Comparison of ENCODE assay signal across 17 cellular contexts in the genomic region with DNA sequence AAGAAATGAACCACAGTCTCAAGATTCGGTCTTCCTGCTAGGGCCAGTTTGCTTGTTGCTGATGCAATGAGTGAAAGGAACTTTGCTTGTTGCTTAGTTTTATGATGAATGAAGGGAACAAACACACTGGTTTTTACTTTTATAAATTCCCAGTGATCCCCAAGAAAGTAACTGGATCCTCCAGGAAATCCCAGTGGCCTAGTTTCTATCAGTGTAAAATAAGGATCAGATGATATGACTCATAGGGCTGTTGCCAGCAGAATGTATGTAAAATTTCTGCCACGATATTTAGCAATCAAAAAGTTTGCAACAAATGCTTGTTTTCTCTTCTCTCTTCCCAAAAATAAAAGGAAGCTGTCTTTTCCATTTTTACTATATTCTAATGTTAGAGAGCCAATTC.
DNase-seq lines count a peak whose midpoint lies in the region; ATAC-seq, FAIRE-seq and TF ChIP-seq lines count a peak whose summit lies in the region.
"Had no signal": no experiment of that assay in that cellular context is flagged by ENCODE, and none has a peak within 500 bp of the region (broad histone marks: within the 10 kb centered on the region; RNA-seq: fewer than 3 reads in every experiment).

No MANE protein-coding gene starts in this region.

- no peak overlapping the region for H3K23ac ChIP-seq in IMR-90 (ENCODE audit: low read depth, low read length)

- H3K56ac ChIP-seq in IMR-90 (ENCODE audit: extremely low read depth, insufficient read depth, low read length), result no peak overlapping the region

- H3K9me1 ChIP-seq in IMR-90 (ENCODE audit: insufficient read depth, low read length), result 0 out of 2 replicates have a peak, but pooled peaks cover 3% of the 10 kb centered on the region

- no peak overlapping the region for H4K91ac ChIP-seq in IMR-90 (ENCODE audit: insufficient read depth, low read depth, low read length)

- DNase-seq in A549 (ENCODE audit: low read depth in 1 of 2, low spot score in 1 of 2) (peak in 1 of 2 experiments; percentile 55), IMR-90 (peak; percentile 79), amniotic stem cell (lab: John Stamatoyannopoulos, UW) (peak; percentile 16), foreskin melanocyte (peak; percentile 56), T-helper 2 cell (no peak), progenitor cell of endocrine pancreas (ENCODE audit: low spot score, unreplicated experiment) (no peak)
- DNase-seq: activated T-cell treated with anti-CD3 and anti-CD28 coated beads, Interleukin-2, amount 50 U/mL, for 1 hour; anterior cingulate cortex; DMS 273 treated with DMSO at 0.1 percent for 48 hours; effector memory CD4-positive, alpha-beta T cell; hypothalamus; lower lobe of right lung; NCI-H1694 treated with DMSO at 0.1 percent for 48 hours; NCI-H774 had no signal

- 38% methylated on average over 2 of the region's 2 CpGs for WGBS in A549 (ENCODE audit: missing lambda C conversion rate)
- no CpG with 5 or more reads among the region's 2 CpGs for WGBS in IMR-90 (ENCODE audit: extremely low coverage in 2 of 2, insufficient read length in 1 of 2), 2 experiments

- H2AFZ ChIP-seq in IMR-90 (replicated peaks; ENCODE audit: low read length, poor library complexity), result no peak overlapping the region

- no peak overlapping the region for H3K4me3 Mint-ChIP-seq in progenitor cell of endocrine pancreas (ENCODE audit: low read depth)

- peak; percentile 9 to 27; a peak in 1 of 5 replicates for TF ChIP-seq EP300 in A549 (IDR thresholded peaks at IDR 0.05)

- H2AK9ac ChIP-seq in IMR-90 (replicated peaks; ENCODE audit: low read depth, low read length, poor library complexity), result no peak overlapping the region

- H3K4me1 Mint-ChIP-seq in progenitor cell of endocrine pancreas (ENCODE audit: low read depth), result peaks cover 12% of the 10 kb centered on the region

- POLR2A ChIA-PET in A549 (lab: Yijun Ruan, JAX), result interaction anchor here (0.8 to 1.7 kb wide), 3 partner anchors 10 to 30 kb away, joined by 3 to 6 read pairs (median 4); no protein-coding TSS in a partner anchor
- POLR2A ChIA-PET in IMR-90 (lab: Charles Lee; ENCODE audit: unreplicated experiment), result no interaction called here

- no peak overlapping the region for H2BK15ac ChIP-seq in IMR-90 (ENCODE audit: low read depth, low read length)

- H3K9me3 Mint-ChIP-seq in progenitor cell of endocrine pancreas (ENCODE audit: low read depth), result no peaks in the 10 kb centered on the region

- H4K8ac ChIP-seq in IMR-90 (ENCODE audit: low read depth in 2 of 2, low read length in 2 of 2), result peak overlapping the region in 1 of 2 experiments; percentile 44; a peak in 1 of 4 replicates

- peak overlapping the region; percentile 56 for H2BK5ac ChIP-seq in IMR-90 (ENCODE audit: low read depth, low read length, poor library complexity, severe bottlenecking)

- H3K9me3 ChIP-seq in A549 (peaks cover 17% of the 10 kb centered on the region), IMR-90 (ENCODE audit: control insufficient read depth, insufficient read depth, low read length) (no peaks in the 10 kb centered on the region)
- H3K9me3 ChIP-seq: lower lobe of right lung had no signal

- H3K27ac ChIP-seq in A549 (peak overlapping the region; percentile 82 to 87), IMR-90 (ENCODE audit: insufficient read depth, low read length) (no peak overlapping the region)
- H3K27ac ChIP-seq: lower lobe of right lung had no signal

- H3K36me3 Mint-ChIP-seq in progenitor cell of endocrine pancreas (ENCODE audit: insufficient read depth), result no peaks in the 10 kb centered on the region

- TF ChIP-seq RAD21 in A549 (conservative IDR thresholded peaks at IDR 0.05 in 1 of 2, IDR thresholded peaks at IDR 0.05 in 1 of 2), result no peak
- TF ChIP-seq RAD21 in IMR-90 (IDR thresholded peaks at IDR 0.05; ENCODE audit: low read length), result no peak

- H3K4me2 ChIP-seq in A549 (peak overlapping the region; percentile 55), IMR-90 (ENCODE audit: low read depth, low read length) (peak overlapping the region; percentile 23; the same call in 1 of the 2 replicates)

- no peaks in the 10 kb centered on the region for H3K79me1 ChIP-seq in IMR-90 (ENCODE audit: low read depth in 1 of 2, low read length in 2 of 2)

- FAIRE-seq in A549 (lab: Jason Lieb, UNC), result peak; percentile 49
- FAIRE-seq: K562 had no signal

- in situ Hi-C loops in IMR-90 (cut with MboI; ENCODE audit: low sequenced_read_pairs), result no loop called here

- intact Hi-C loops in IMR-90 (cut with micrococcal nuclease), result loop anchor here (2.0 kb wide), 1 partner anchor 68 kb away; no protein-coding TSS in a partner anchor

- H3K14ac ChIP-seq in IMR-90 (replicated peaks; ENCODE audit: low read depth, low read length), result 0 out of 2 replicates have a peak overlapping the region, but pooled peaks have one; percentile 38

- peaks cover 8% of the 10 kb centered on the region for H3K27me3 Mint-ChIP-seq in progenitor cell of endocrine pancreas

- BruUV-seq in IMR-90 (replicated peaks; lab: Mats Ljungman, UMichigan), result no TSS peak

- peak overlapping the region; percentile 89 for H2AK5ac ChIP-seq in IMR-90 (ENCODE audit: low read depth, low read length)

- H3K4me3 ChIP-seq in A549, result no peak overlapping the region
- H3K4me3 ChIP-seq in IMR-90 (ENCODE audit: insufficient read depth, low read depth, low read length), result no peak overlapping the region
- H3K4me3 ChIP-seq: K562, lower lobe of right lung had no signal

- H3K27ac Mint-ChIP-seq in progenitor cell of endocrine pancreas, result no peak overlapping the region

- no peak for TF ChIP-seq CTCF in A549 (IDR thresholded peaks at IDR 0.05)
- no peak for TF ChIP-seq CTCF in IMR-90 (conservative IDR thresholded peaks at IDR 0.05; ENCODE audit: low read depth, low read length)
- no peak for TF ChIP-seq CTCF in progenitor cell of endocrine pancreas (IDR thresholded peaks at IDR 0.05; ENCODE audit: unreplicated experiment)

- no peak overlapping the region for H3K9ac ChIP-seq in IMR-90 (ENCODE audit: low read depth, low read length)

- CTCF ChIA-PET in A549 (lab: Yijun Ruan, JAX), result interaction anchor here (0.7 to 1.2 kb wide), 4 partner anchors 70 to 357 kb away, joined by 3 to 5 read pairs (median 3); no protein-coding TSS in a partner anchor
- CTCF ChIA-PET in IMR-90 (lab: Yijun Ruan, JAX), result no interaction called here

- H3K4me1 ChIP-seq in A549 (peaks cover 57% of the 10 kb centered on the region), IMR-90 (ENCODE audit: control insufficient read depth, insufficient read depth, low read length) (peaks cover 9% of the 10 kb centered on the region)

- H4K5ac ChIP-seq in IMR-90 (ENCODE audit: low read depth, low read length), result no peak overlapping the region

- peak; percentile 49 to 62; a peak in 3 of 6 replicates for ATAC-seq in A549
- peak; percentile 48; the same call in 1 of the 2 replicates for ATAC-seq in IMR-90 (ENCODE audit: low read depth)
- no peak for ATAC-seq in HG02885 (IDR thresholded peaks at IDR 0.05; ENCODE audit: poor library complexity, unreplicated experiment)
- ATAC-seq in HG03342 (IDR thresholded peaks at IDR 0.05; ENCODE audit: unreplicated experiment), result no peak
- ATAC-seq: K562 had no signal

- H3K4ac ChIP-seq in IMR-90 (ENCODE audit: low read depth, low read length), result peak overlapping the region; percentile 41; the same call in 1 of the 2 replicates

- peak overlapping the region; percentile 21; the same call in 1 of the 2 replicates for H3K18ac ChIP-seq in IMR-90 (ENCODE audit: low read depth, low read length)

- H2BK120ac ChIP-seq in IMR-90 (ENCODE audit: low read depth, low read length), result peak overlapping the region; percentile 36; the same call in 1 of the 2 replicates

- TF ChIP-seq POLR2A in A549 (IDR thresholded peaks at IDR 0.05; ENCODE audit: low read length) (no peak), IMR-90 (IDR thresholded peaks at IDR 0.05; ENCODE audit: low read depth, low read length) (no peak)

- peak overlapping the region; percentile 16; the same call in 1 of the 2 replicates for H2BK20ac ChIP-seq in IMR-90 (ENCODE audit: low read depth, low read length)

- dilution Hi-C loops in IMR-90 (cut with HindIII; ENCODE audit: low sequenced_read_pairs, unreplicated experiment), result no loop called here

- H3K36me3 ChIP-seq in IMR-90 (ENCODE audit: control insufficient read depth, insufficient read depth, low read length), result no peaks in the 10 kb centered on the region
- H3K36me3 ChIP-seq: lower lobe of right lung had no signal

- H4K20me1 ChIP-seq in IMR-90 (ENCODE audit: insufficient read depth, low read length), result no peaks in the 10 kb centered on the region

- H3K27me3 ChIP-seq in IMR-90 (ENCODE audit: control insufficient read depth, insufficient read depth, low read length), result no peaks in the 10 kb centered on the region

TF ChIP-seq in A549, 52 proteins besides CTCF, POLR2A, EP300 and RAD21 (continues in another document):
- TF ChIP-seq CHD4 (IDR thresholded peaks at IDR 0.05; ENCODE audit: borderline replicate concordance), result no peak
- no peak for TF ChIP-seq SMC3 (IDR thresholded peaks at IDR 0.05)
- peak; percentile 32 to 69; a peak in 2 of 4 replicates for TF ChIP-seq CEBPB (IDR thresholded peaks at IDR 0.05)
- no peak for TF ChIP-seq MAFK (IDR thresholded peaks at IDR 0.05; ENCODE audit: partially characterized antibody)
- no peak for TF ChIP-seq FOSB (CRISPR knock-in tag; IDR thresholded peaks at IDR 0.05)
- no peak for TF ChIP-seq KDM1A (IDR thresholded peaks at IDR 0.05; ENCODE audit: low read depth)
- no peak for TF ChIP-seq CHD2 (IDR thresholded peaks at IDR 0.05; ENCODE audit: low read length, partially characterized antibody)
- TF ChIP-seq TP53 (CRISPR knock-in tag; IDR thresholded peaks at IDR 0.05), result no peak
- TF ChIP-seq FOSL2 (IDR thresholded peaks at IDR 0.05), result peak; percentile 50; the same call in 1 of the 2 replicates
- peak; percentile 89 for TF ChIP-seq FOSL2 (CRISPR knock-in tag; IDR thresholded peaks at IDR 0.05)
- no peak for TF ChIP-seq RFX5 (IDR thresholded peaks at IDR 0.05)

TF ChIP-seq in IMR-90, 13 proteins besides CTCF, POLR2A, EP300 and RAD21 (continues in another document):
- TF ChIP-seq FOS (IDR thresholded peaks at IDR 0.05; ENCODE audit: low read depth, low read length), result peak; percentile 32; the same call in 1 of the 2 replicates
- TF ChIP-seq BHLHE40 (IDR thresholded peaks at IDR 0.05; ENCODE audit: low read depth, low read length), result no peak
- TF ChIP-seq, protein P1, sequence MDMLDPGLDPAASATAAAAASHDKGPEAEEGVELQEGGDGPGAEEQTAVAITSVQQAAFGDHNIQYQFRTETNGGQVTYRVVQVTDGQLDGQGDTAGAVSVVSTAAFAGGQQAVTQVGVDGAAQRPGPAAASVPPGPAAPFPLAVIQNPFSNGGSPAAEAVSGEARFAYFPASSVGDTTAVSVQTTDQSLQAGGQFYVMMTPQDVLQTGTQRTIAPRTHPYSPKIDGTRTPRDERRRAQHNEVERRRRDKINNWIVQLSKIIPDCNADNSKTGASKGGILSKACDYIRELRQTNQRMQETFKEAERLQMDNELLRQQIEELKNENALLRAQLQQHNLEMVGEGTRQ (IDR thresholded peaks at IDR 0.05; ENCODE audit: low read depth, low read length), result no peak
- TF ChIP-seq RFX5 (IDR thresholded peaks at IDR 0.05; ENCODE audit: low read depth, low read length), result no peak
- TF ChIP-seq NFE2L2 (IDR thresholded peaks at IDR 0.05; ENCODE audit: low read depth, low read length), result no peak
- TF ChIP-seq MAFK (IDR thresholded peaks at IDR 0.05; ENCODE audit: low read depth, low read length), result no peak
- no peak for TF ChIP-seq SMC3 (IDR thresholded peaks at IDR 0.05; ENCODE audit: low read depth, low read length)
- no peak for TF ChIP-seq RCOR1 (IDR thresholded peaks at IDR 0.05; ENCODE audit: insufficient replicate concordance, low read length)

Comparison
In these comparisons a context has a peak if more than half of its experiments do, and no peak if none do; other contexts are left out.
1. ATAC-seq: peak in A549 (2 of 2) and IMR-90 (single experiment); none in HG02885 (single experiment) and HG03342 (single experiment).
2. DNase-seq: peak in IMR-90 (single experiment), amniotic stem cell (single experiment) and foreskin melanocyte (single experiment); none in T-helper 2 cell (0 of 5) and progenitor cell of endocrine pancreas (single experiment).